ENCODE assay signal across 1 cellular context in the genomic region with DNA sequence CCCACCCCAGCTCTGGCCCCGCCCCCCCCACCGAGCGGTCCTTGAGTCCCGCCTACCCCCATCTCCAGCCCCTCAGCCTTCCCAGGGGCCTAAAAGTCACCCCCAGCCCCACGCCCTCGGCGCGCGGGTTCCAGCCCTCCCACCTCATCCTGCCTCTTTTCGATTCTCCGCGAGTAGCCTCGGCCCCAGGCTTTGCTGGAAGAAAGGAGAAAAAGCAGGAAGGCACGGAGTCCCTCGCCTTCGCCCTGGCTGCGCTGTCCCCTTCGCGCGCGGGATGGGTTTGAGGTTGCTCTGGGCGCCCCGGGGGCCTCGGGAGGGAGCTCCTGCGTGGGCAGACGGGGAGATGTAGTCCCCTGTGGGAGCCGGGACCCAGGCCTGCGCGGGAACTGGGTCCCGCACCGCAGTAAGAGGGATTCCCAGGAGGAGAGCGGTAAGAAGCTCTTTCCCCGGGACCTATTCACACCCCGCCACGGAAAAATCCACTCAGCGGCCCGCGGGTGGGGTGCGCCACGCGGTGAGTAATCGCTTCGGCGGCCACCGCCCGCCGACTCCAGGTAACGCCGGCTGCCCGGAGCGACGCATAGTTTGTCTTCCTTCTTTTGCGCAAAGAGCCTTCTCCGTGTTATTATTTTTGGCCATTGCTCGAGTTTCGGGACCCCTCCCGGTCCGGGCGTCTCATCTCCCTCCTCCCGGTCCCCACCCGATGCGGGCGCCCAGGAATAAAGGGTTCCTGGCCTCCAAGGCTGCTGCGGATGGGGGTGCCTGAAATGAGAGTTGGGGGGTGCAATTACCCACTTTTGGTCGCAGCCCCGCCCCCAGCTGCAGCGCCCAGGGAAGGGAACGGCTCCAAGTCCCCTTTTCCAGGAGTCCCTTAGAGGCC.
TF ChIP-seq lines count a peak whose summit lies in the region.

No MANE protein-coding gene starts in this region.

TF ChIP-seq in K562, 482 proteins besides CTCF, POLR2A, EP300 and RAD21:
- TF ChIP-seq SAFB (IDR thresholded peaks at IDR 0.05; ENCODE audit: borderline replicate concordance, low read depth, low read length) (peak; percentile 69; the same call in 1 of the 2 replicates), HDAC6 (IDR thresholded peaks at IDR 0.05; ENCODE audit: low read depth, low read length) (no peak), ZNF740 (CRISPR knock-in tag; IDR thresholded peaks at IDR 0.05) (0 out of 2 replicates have a peak, but pooled peaks have one; percentile 31), ZNF740 (tag; IDR thresholded peaks at IDR 0.05) (no peak), SMARCE1 (IDR thresholded peaks at IDR 0.05) (no peak)
- TF ChIP-seq, protein P1, sequence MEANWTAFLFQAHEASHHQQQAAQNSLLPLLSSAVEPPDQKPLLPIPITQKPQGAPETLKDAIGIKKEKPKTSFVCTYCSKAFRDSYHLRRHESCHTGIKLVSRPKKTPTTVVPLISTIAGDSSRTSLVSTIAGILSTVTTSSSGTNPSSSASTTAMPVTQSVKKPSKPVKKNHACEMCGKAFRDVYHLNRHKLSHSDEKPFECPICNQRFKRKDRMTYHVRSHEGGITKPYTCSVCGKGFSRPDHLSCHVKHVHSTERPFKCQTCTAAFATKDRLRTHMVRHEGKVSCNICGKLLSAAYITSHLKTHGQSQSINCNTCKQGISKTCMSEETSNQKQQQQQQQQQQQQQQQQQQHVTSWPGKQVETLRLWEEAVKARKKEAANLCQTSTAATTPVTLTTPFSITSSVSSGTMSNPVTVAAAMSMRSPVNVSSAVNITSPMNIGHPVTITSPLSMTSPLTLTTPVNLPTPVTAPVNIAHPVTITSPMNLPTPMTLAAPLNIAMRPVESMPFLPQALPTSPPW (CRISPR knock-in tag; IDR thresholded peaks at IDR 0.05): 0 out of 2 replicates have a peak, but pooled peaks have one; percentile 6
